ENCODE assay signal across 8 cellular contexts in genomic region chr7:152465118-152465387, GRCh38. TPM values are rescaled to one million over a fixed set of nuclear protein-coding genes. Genes with fewer than 3 reads are reported as not detected.
DNase-seq lines count a peak whose midpoint lies in the region; ATAC-seq, FAIRE-seq and TF ChIP-seq lines count a peak whose summit lies in the region.

No MANE protein-coding gene starts in this region.

- TF ChIP-seq POLR2A in endothelial cell of umbilical vein (IDR thresholded peaks at IDR 0.05; ENCODE audit: low read depth, low read length) = no peak

- H3F3A ChIP-seq in PC-3 (ENCODE audit: low read length, unreplicated experiment) = no peaks in the 10 kb centered on the region

- peaks cover 5% of the 10 kb centered on the region for H3K9me3 Mint-ChIP-seq in Caco-2 (ENCODE audit: unreplicated experiment)

- POLR2A ChIA-PET in Caco-2 (lab: Charles Lee) (interaction anchor here (0.6 kb wide), 1 partner anchor 28 kb away, joined by 3 read pairs; no protein-coding TSS in a partner anchor), PC-3 (lab: Charles Lee; ENCODE audit: unreplicated experiment) (no interaction called here), endothelial cell of umbilical vein (lab: Charles Lee) (no interaction called here)

- peak overlapping the region; percentile 89 for H3K4me3 Mint-ChIP-seq in Caco-2 (ENCODE audit: unreplicated experiment)

- peak overlapping the region; percentile 90 for H3K27ac Mint-ChIP-seq in Caco-2 (ENCODE audit: unreplicated experiment)

- ATAC-seq in PC-3 (no peak), pancreas (no peak), HG02642 (IDR thresholded peaks at IDR 0.05; ENCODE audit: poor library complexity, unreplicated experiment) (no peak)

- H3K27me3 ChIP-seq in Caco-2 (replicated peaks; ENCODE audit: control insufficient read depth, insufficient read depth, low read length) = no peaks in the 10 kb centered on the region
- H3K27me3 ChIP-seq in PC-3 (ENCODE audit: low read length) = no peaks in the 10 kb centered on the region
- no peaks in the 10 kb centered on the region for H3K27me3 ChIP-seq in endothelial cell of umbilical vein (ENCODE audit: control insufficient read depth in 2 of 2, insufficient read depth in 2 of 2, low read length in 2 of 2)
- H3K27me3 ChIP-seq in pancreas = no peaks in the 10 kb centered on the region
- no peaks in the 10 kb centered on the region for H3K27me3 ChIP-seq in small intestine (ENCODE audit: control insufficient read depth in 2 of 2, insufficient read depth in 2 of 2, low read length in 2 of 2)

- TF ChIP-seq CTCF in Caco-2 (IDR thresholded peaks at IDR 0.05; ENCODE audit: insufficient read depth in 1 of 2, low read depth in 1 of 2, low read length in 1 of 2, severe bottlenecking in 1 of 2, unreplicated experiment in 1 of 2) = no peak
- no peak for TF ChIP-seq CTCF in PC-3 (conservative IDR thresholded peaks at IDR 0.05; ENCODE audit: low read depth, low read length)
- TF ChIP-seq CTCF in endothelial cell of umbilical vein (IDR thresholded peaks at IDR 0.05; ENCODE audit: extremely low read depth in 1 of 2, insufficient read depth in 1 of 2, low read depth in 1 of 2, low read length in 2 of 2) = no peak
- TF ChIP-seq CTCF in pancreas (IDR thresholded peaks at IDR 0.05) = no peak

- peak overlapping the region; percentile 91 for H3K9ac ChIP-seq in PC-3 (ENCODE audit: low read length)
- H3K9ac ChIP-seq in endothelial cell of umbilical vein (replicated peaks; ENCODE audit: extremely low read depth, insufficient read depth, low read length) = peak overlapping the region; percentile 92

- intact Hi-C loops in Caco-2 (cut with micrococcal nuclease; ENCODE audit: unreplicated experiment) (loop anchor here (10.0 kb wide), 2 partner anchors 120 to 220 kb away; no protein-coding TSS in a partner anchor), PC-3 (cut with micrococcal nuclease) (loop anchor here (10.0 kb wide), 2 partner anchors 210 to 240 kb away; partner anchors contain the start of gene XRCC2), endothelial cell of umbilical vein (cut with micrococcal nuclease) (loop anchor here (2.0 kb wide), 1 partner anchor 294 kb away; the partner anchor contains the start of gene ACTR3B), pancreas (cut with DNase I) (no loop called here)

- H3K9me1 ChIP-seq in endothelial cell of umbilical vein (replicated peaks; ENCODE audit: control insufficient read depth, extremely low read depth, insufficient read depth, low read length) = no peaks in the 10 kb centered on the region

- H3K27ac ChIP-seq in PC-3 (ENCODE audit: low read length) (peak overlapping the region; percentile 85; the same call in 1 of the 2 replicates), endothelial cell of umbilical vein (ENCODE audit: insufficient read depth, low read depth, low read length) (peak overlapping the region; percentile 91), pancreas (peak overlapping the region; percentile 99 to 100 (median 100)), small intestine (ENCODE audit: low read depth in 1 of 2, low read length in 1 of 2) (peak overlapping the region in 1 of 2 donors; percentile 100)

- H3K4me2 ChIP-seq in PC-3 (ENCODE audit: low read length) (peak overlapping the region; percentile 100), endothelial cell of umbilical vein (ENCODE audit: insufficient read depth, low read length) (peak overlapping the region; percentile 95)

- CTCF ChIA-PET in Caco-2 (lab: Charles Lee) (no interaction called here), PC-3 (lab: Charles Lee) (no interaction called here), endothelial cell of umbilical vein (lab: Charles Lee) (interaction anchor here (1.6 kb wide), 1 partner anchor 242 kb away, joined by 3 read pairs; no protein-coding TSS in a partner anchor)

- no peak for DNase-seq in Caco-2
- no peak for DNase-seq in PC-3
- DNase-seq in endothelial cell of umbilical vein (ENCODE audit: low read depth, low spot score) = no peak
- DNase-seq in pancreas = no peak
- no peak for DNase-seq in NCI-H526 (lab: John Stamatoyannopoulos, UW)
- no peak for DNase-seq in RPMI8226
- no peak for DNase-seq in small intestine

- peaks cover 10% of the 10 kb centered on the region for H3K4me1 Mint-ChIP-seq in Caco-2 (ENCODE audit: low read depth, unreplicated experiment)

- no TSS peak for BruUV-seq in Caco-2 (replicated peaks; lab: Mats Ljungman, UMichigan)
- TSS peak; percentile 91 for BruUV-seq in PC-3 (replicated peaks; lab: Mats Ljungman, UMichigan)
- no TSS peak for BruUV-seq in endothelial cell of umbilical vein (replicated peaks; lab: Mats Ljungman, UMichigan)

- H3K27me3 Mint-ChIP-seq in Caco-2 (ENCODE audit: insufficient read depth, unreplicated experiment) = no peaks in the 10 kb centered on the region

- peak overlapping the region; percentile 98 for H3K4me3 ChIP-seq in Caco-2 (ENCODE audit: low read depth, low read length)
- peak overlapping the region; percentile 89 for H3K4me3 ChIP-seq in PC-3 (ENCODE audit: low read length)
- H3K4me3 ChIP-seq in endothelial cell of umbilical vein (replicated peaks in 1 of 3; ENCODE audit: insufficient read depth in 1 of 3, low read depth in 1 of 3, low read length in 3 of 3) = peak overlapping the region; percentile 42 to 97 (median 69)
- H3K4me3 ChIP-seq in pancreas = peak overlapping the region; percentile 93 to 96 (median 94)
- peak overlapping the region in 1 of 2 donors; percentile 88 for H3K4me3 ChIP-seq in small intestine (ENCODE audit: low read depth in 1 of 2, low read length in 2 of 2)

- no peaks in the 10 kb centered on the region for H3K9me2 ChIP-seq in PC-3 (replicated peaks; ENCODE audit: low read length)

- H3K36me3 Mint-ChIP-seq in Caco-2 (ENCODE audit: insufficient read depth, unreplicated experiment) = peaks cover 15% of the 10 kb centered on the region

- H2AFZ ChIP-seq in PC-3 (ENCODE audit: low read length) (peak overlapping the region; percentile 78), endothelial cell of umbilical vein (ENCODE audit: low read depth, low read length) (peak overlapping the region; percentile 53)

- H3K9me3 ChIP-seq in Caco-2 (peaks cover 3% of the 10 kb centered on the region; the same call in 1 of the 2 replicates), PC-3 (ENCODE audit: low read length) (no peaks in the 10 kb centered on the region), endothelial cell of umbilical vein (replicated peaks; ENCODE audit: control insufficient read depth, insufficient read depth, low read length) (no peaks in the 10 kb centered on the region), pancreas (no peaks in the 10 kb centered on the region), small intestine (ENCODE audit: control insufficient read depth, low read depth) (no peaks in the 10 kb centered on the region)

- WGBS in pancreas, 2 donors = 3 to 6% methylated on average over 4 of the region's 4 CpGs
- WGBS in small intestine, 3 donors = 20 to 25% (median 21%) methylated on average over 4 of the region's 4 CpGs

- H3K36me3 ChIP-seq in Caco-2 (ENCODE audit: control insufficient read depth, insufficient read depth, low read length) (no peaks in the 10 kb centered on the region), PC-3 (ENCODE audit: low read depth, low read length) (no peaks in the 10 kb centered on the region), endothelial cell of umbilical vein (ENCODE audit: control insufficient read depth in 2 of 2, extremely low read depth in 1 of 2, insufficient read depth in 2 of 2, low read length in 2 of 2) (no peaks in the 10 kb centered on the region), pancreas (no peaks in the 10 kb centered on the region), small intestine (ENCODE audit: control insufficient read depth in 2 of 2, insufficient read depth in 2 of 2, low read length in 2 of 2) (no peaks in the 10 kb centered on the region)

- H3K4me1 ChIP-seq in Caco-2 (0 out of 2 replicates have a peak, but pooled peaks cover 5% of the 10 kb centered on the region), PC-3 (ENCODE audit: insufficient read depth, low read length) (peaks cover 7% of the 10 kb centered on the region; the same call in 1 of the 2 replicates), endothelial cell of umbilical vein (ENCODE audit: control insufficient read depth, extremely low read depth, insufficient read depth, low read length) (peaks cover 12% of the 10 kb centered on the region), pancreas (peaks cover 0 to 20% (median 7%) of the 10 kb centered on the region in 3 donors), small intestine (ENCODE audit: control insufficient read depth in 2 of 2, insufficient read depth in 1 of 2, low read depth in 1 of 2, low read length in 1 of 2) (no peaks in the 10 kb centered on the region)

- H3K79me2 ChIP-seq in PC-3 (ENCODE audit: low read length) = peaks cover 8% of the 10 kb centered on the region; the same call in 1 of the 2 replicates
- H3K79me2 ChIP-seq in endothelial cell of umbilical vein (ENCODE audit: control insufficient read depth, insufficient read depth, low read length) = no peaks in the 10 kb centered on the region

- H4K20me1 ChIP-seq in PC-3 (ENCODE audit: low read length) = no peaks in the 10 kb centered on the region
- H4K20me1 ChIP-seq in endothelial cell of umbilical vein (replicated peaks; ENCODE audit: control insufficient read depth, extremely low read depth, insufficient read depth, low read length) = no peaks in the 10 kb centered on the region

- no peak for FAIRE-seq in endothelial cell of umbilical vein (lab: Jason Lieb, UNC)
- no peak for FAIRE-seq in pancreas (lab: Jason Lieb, UNC)
- no peak for FAIRE-seq in small intestine (lab: Jason Lieb, UNC)

- dilution Hi-C loops in endothelial cell of umbilical vein (cut with MboI; ENCODE audit: extremely low pct_ligation_motif_present, low sequenced_read_pairs) = no loop called here

TF ChIP-seq in endothelial cell of umbilical vein, 7 proteins besides CTCF, POLR2A, EP300 and RAD21:
- TF ChIP-seq FOS (IDR thresholded peaks at IDR 0.05; ENCODE audit: borderline replicate concordance, insufficient read depth, low read length) (no peak), POLR2AphosphoS5 (IDR thresholded peaks at IDR 0.05; ENCODE audit: insufficient read depth, low read depth, low read length) (no peak), GATA2 (IDR thresholded peaks at IDR 0.05; ENCODE audit: insufficient read depth, insufficient read length, low read depth, low read length) (no peak)

RNA-seq across cellular contexts. Expression of gene KMT2C, which starts 29.2 kb away (rescaled TPM):
- 59.5 and 71.1 TPM in 2 replicates for total RNA-seq in Caco-2 (2022)
- total RNA-seq in PC-3 (2014; rRNA removed) = 15.3 and 28.5 TPM in 2 replicates
- total RNA-seq in endothelial cell of umbilical vein = 51.9 and 53.7 TPM in 2 replicates
- 6.9 and 8.0 TPM in 2 replicates for polyA plus RNA-seq in endothelial cell of umbilical vein
- 8.0 TPM in 2 replicates for polyA plus RNA-seq in endothelial cell of umbilical vein (2011; cell fraction: cytosol; rRNA removed)
- 38.0 and 41.7 TPM in 2 replicates for polyA plus RNA-seq in endothelial cell of umbilical vein (2011; cell fraction: nucleus; rRNA removed)
- polyA plus RNA-seq in endothelial cell of umbilical vein (2012) = 10.7 and 11.8 TPM in 2 replicates
- 64.9 and 81.2 TPM in 2 replicates for polyA minus RNA-seq in endothelial cell of umbilical vein
- polyA minus RNA-seq in endothelial cell of umbilical vein (2011; cell fraction: cytosol; rRNA and poly(A)+ RNA removed) = 15.1 TPM
- polyA minus RNA-seq in endothelial cell of umbilical vein (2011; cell fraction: nucleus; rRNA and poly(A)+ RNA removed) = 117 and 157 TPM in 2 replicates
- total RNA-seq in pancreas = 10 to 100 TPM; 43.7 to 64.1 (median 54.4) TPM
- polyA plus RNA-seq in pancreas = 10 to 100 TPM; 10.1 to 13.3 TPM
- polyA plus RNA-seq in small intestine = 1 to 10 TPM; 5.7 to 9.8 (median 7.4) TPM

Comparison
In these comparisons a context has a peak if more than half of its experiments do, and no peak if none do; other contexts are left out.
1. intact Hi-C loops: an anchor here in Caco-2 (10.0 kb wide), PC-3 (10.0 kb wide) and endothelial cell of umbilical vein (2.0 kb wide); none called in pancreas.